In genomic region chr3:120284702-120285507, GRCh38 we compare ENCODE assay signal across 8 cellular contexts. TPM values are rescaled to one million over a fixed set of nuclear protein-coding genes. Genes with fewer than 3 reads are reported as not detected.
A peak's percentile ranks its signal among the peaks of the same experiment; 100 is the strongest.
DNase-seq lines count a peak whose midpoint lies in the region; ATAC-seq and TF ChIP-seq lines count a peak whose summit lies in the region.

Gene GPR156, minus strand, starts transcription at chr3:120285222. Its CDS starts 41,124 bp downstream, at chr3:120244098.

- peaks cover 0 to 6% of the 10 kb centered on the region in 2 donors for H3K27me3 ChIP-seq in body of pancreas
- H3K27me3 ChIP-seq in tibial artery, result no peaks in the 10 kb centered on the region

- H3K9me3 ChIP-seq in body of pancreas (no peaks in the 10 kb centered on the region), tibial artery (no peaks in the 10 kb centered on the region)

- intact Hi-C loops in Right ventricle myocardium inferior (cut with DNase I), result no loop called here
- intact Hi-C loops in cardiac septum (cut with DNase I), result no loop called here
- intact Hi-C loops in body of pancreas (cut with DNase I), result no loop called here
- intact Hi-C loops in left colon (cut with DNase I, micrococcal nuclease), result no loop called here
- intact Hi-C loops in tibial artery (cut with DNase I; ENCODE audit: low total_unique reads), result no loop called here
- intact Hi-C loops in activated T-helper 2 cell treated with anti-CD3 and anti-CD28 coated beads, Interferon-gamma antibody, Interleukin-2, Interleukin-4, amounts not matched to agents 10 μg/mL and 5 μg/mL and 100 μg/mL, durations not matched to agents 14 hours and 24 hours and 36 hours (cut with micrococcal nuclease), result no loop called here

- ATAC-seq in Right ventricle myocardium inferior (peak; percentile 73), body of pancreas (peak; percentile 48), left colon (peak; percentile 45), GM19467 (IDR thresholded peaks at IDR 0.05; ENCODE audit: unreplicated experiment) (no peak), HG03175 (IDR thresholded peaks at IDR 0.05; ENCODE audit: unreplicated experiment) (no peak)

- H3K27ac ChIP-seq in body of pancreas (no peak within 1 kb of the TSS), tibial artery (no peak within 1 kb of the TSS)

- H3K4me3 ChIP-seq in body of pancreas, result peak within 1 kb of the TSS in 1 of 2 donors; percentile 5
- peak within 1 kb of the TSS; percentile 47 to 61 for H3K4me3 ChIP-seq in tibial artery

- H3K36me3 ChIP-seq in body of pancreas (replicated peaks in 1 of 2; ENCODE audit: insufficient read depth in 1 of 2, low read depth in 2 of 2), result no peaks in the 10 kb centered on the region
- no peaks in the 10 kb centered on the region for H3K36me3 ChIP-seq in tibial artery

- TF ChIP-seq CTCF in body of pancreas (IDR thresholded peaks at IDR 0.05) (peak in 1 of 7 experiments; percentile 2), tibial artery (IDR thresholded peaks at IDR 0.05) (no peak)

- H3K4me1 ChIP-seq in body of pancreas (peaks cover 9% of the 10 kb centered on the region), tibial artery (peaks cover 0 to 9% (median 7%) of the 10 kb centered on the region in 4 donors)

- DNase-seq in Right ventricle myocardium inferior (ENCODE audit: missing footprints) (no peak), cardiac septum (ENCODE audit: low spot score) (no peak), body of pancreas (peak in 1 of 4 donors; percentile 17), left colon (no peak), tibial artery (no peak)
- no peak for DNase-seq in activated T-helper 2 cell treated with anti-CD3 and anti-CD28 coated beads, Interferon-gamma antibody, Interleukin-2, Interleukin-4, amounts not matched to agents 10 μg/mL and 5 μg/mL and 100 μg/mL, durations not matched to agents 14 hours and 24 hours and 36 hours (ENCODE audit: low spot score)

- H3K4me1 Mint-ChIP-seq in activated T-helper 2 cell treated with anti-CD3 and anti-CD28 coated beads, Interferon-gamma antibody, Interleukin-2, Interleukin-4, amounts not matched to agents 10 μg/mL and 5 μg/mL and 100 μg/mL, durations not matched to agents 14 hours and 24 hours and 36 hours (ENCODE audit: low read depth), result no peaks in the 10 kb centered on the region

- H3K4me3 Mint-ChIP-seq in activated T-helper 2 cell treated with anti-CD3 and anti-CD28 coated beads, Interferon-gamma antibody, Interleukin-2, Interleukin-4, amounts not matched to agents 10 μg/mL and 5 μg/mL and 100 μg/mL, durations not matched to agents 14 hours and 24 hours and 36 hours (ENCODE audit: low read depth), result no peak within 1 kb of the TSS

- no peaks in the 10 kb centered on the region for H3K36me3 Mint-ChIP-seq in activated T-helper 2 cell treated with anti-CD3 and anti-CD28 coated beads, Interferon-gamma antibody, Interleukin-2, Interleukin-4, amounts not matched to agents 10 μg/mL and 5 μg/mL and 100 μg/mL, durations not matched to agents 14 hours and 24 hours and 36 hours (ENCODE audit: low read depth)

- TF ChIP-seq POLR2A in body of pancreas (IDR thresholded peaks at IDR 0.05), result no peak

- no peak within 1 kb of the TSS for H3K27ac Mint-ChIP-seq in activated T-helper 2 cell treated with anti-CD3 and anti-CD28 coated beads, Interferon-gamma antibody, Interleukin-2, Interleukin-4, amounts not matched to agents 10 μg/mL and 5 μg/mL and 100 μg/mL, durations not matched to agents 14 hours and 24 hours and 36 hours

- 15 to 27% methylated on average over 23 to 33 of the region's 74 CpGs for WGBS in body of pancreas, 2 donors

- H3K9me3 Mint-ChIP-seq in activated T-helper 2 cell treated with anti-CD3 and anti-CD28 coated beads, Interferon-gamma antibody, Interleukin-2, Interleukin-4, amounts not matched to agents 10 μg/mL and 5 μg/mL and 100 μg/mL, durations not matched to agents 14 hours and 24 hours and 36 hours, result no peaks in the 10 kb centered on the region

- peaks cover 54% of the 10 kb centered on the region for H3K27me3 Mint-ChIP-seq in activated T-helper 2 cell treated with anti-CD3 and anti-CD28 coated beads, Interferon-gamma antibody, Interleukin-2, Interleukin-4, amounts not matched to agents 10 μg/mL and 5 μg/mL and 100 μg/mL, durations not matched to agents 14 hours and 24 hours and 36 hours (ENCODE audit: low read depth)

RNA-seq across cellular contexts. Expression of gene GPR156, which starts in this region (rescaled TPM):
- not detected for total RNA-seq in Right ventricle myocardium inferior
- 0.11 TPM for total RNA-seq in cardiac septum
- not detected for total RNA-seq in body of pancreas
- total RNA-seq in left colon, result under 1 TPM in 1 of 2 donors, not detected in 1; 0.22 TPM
- not detected in 2 replicates for total RNA-seq in activated T-helper 2 cell treated with anti-CD3 and anti-CD28 coated beads, Interferon-gamma antibody, Interleukin-2, Interleukin-4, amounts not matched to agents 10 μg/mL and 5 μg/mL and 100 μg/mL, durations not matched to agents 14 hours and 24 hours and 36 hours

Comparison
In these comparisons a context has a peak if more than half of its experiments do, and no peak if none do; other contexts are left out.
1. Peak in ATAC-seq in Right ventricle myocardium inferior; RNA of the gene not detected or under 1 TPM.
2. Peak in ATAC-seq in body of pancreas; RNA of the gene not detected or under 1 TPM.
3. Peak in ATAC-seq in left colon; RNA of the gene not detected or under 1 TPM.